In the genomic region with DNA sequence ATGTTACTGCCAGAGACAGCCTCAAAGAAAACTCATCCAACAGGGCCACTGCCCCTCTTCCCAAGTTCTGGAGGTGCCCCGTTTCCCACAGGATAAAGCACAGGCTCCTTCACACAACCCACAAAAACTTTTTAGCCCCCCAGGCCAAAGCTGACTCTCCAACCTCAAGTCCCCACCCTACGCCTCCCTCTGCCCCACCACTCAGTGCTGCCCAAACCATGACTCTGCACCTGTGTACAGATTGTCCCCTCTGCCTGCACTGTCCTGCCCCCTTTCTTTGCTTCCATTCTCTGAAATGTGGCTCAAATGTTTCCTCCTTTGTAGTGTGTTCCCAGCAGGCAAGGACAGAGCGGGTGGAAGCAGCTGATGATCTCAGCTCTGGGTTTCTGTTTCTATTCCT, we compare ENCODE assay signal across 18 cellular contexts.
"Had no signal": no experiment of that assay in that cellular context is flagged by ENCODE, and none has a peak within 500 bp of the region (broad histone marks: within the 10 kb centered on the region; RNA-seq: fewer than 3 reads in every experiment).

No MANE protein-coding gene starts in this region.

- H3K9me3 Mint-ChIP-seq: dendritic cell treated with granulocyte-macrophage colony-stimulating factor and Interleukin-4, amounts not matched to agents 40 ng/mL and 50 ng/mL, for 4 days; natural killer cell treated with Interleukin-12 subunit alpha and Interleukin-12 subunit beta and Interleukin-15 and Interleukin-18, amount 100 ng/mL, for 72 hours; stimulated activated effector memory CD8-positive, alpha-beta T cell treated with anti-CD3 and anti-CD28 coated beads, Interleukin-12 subunit alpha, Interleukin-12 subunit beta, amount 100 ng/mL, for 72 hours had no signal

- H3K36me3 Mint-ChIP-seq: natural killer cell treated with Interleukin-12 subunit alpha and Interleukin-12 subunit beta and Interleukin-15 and Interleukin-18, amount 100 ng/mL, for 72 hours; stimulated activated effector memory CD8-positive, alpha-beta T cell treated with anti-CD3 and anti-CD28 coated beads, Interleukin-12 subunit alpha, Interleukin-12 subunit beta, amount 100 ng/mL, for 72 hours had no signal

- H3K4me1 Mint-ChIP-seq: stimulated activated effector memory CD8-positive, alpha-beta T cell treated with anti-CD3 and anti-CD28 coated beads, Interleukin-12 subunit alpha, Interleukin-12 subunit beta, amount 100 ng/mL, for 72 hours had no signal

- H3K36me3 ChIP-seq: esophagus squamous epithelium, tibial artery, upper lobe of right lung, vagina had no signal

- DNase-seq: esophagus squamous epithelium; foreskin fibroblast; left colon; left ventricle myocardium superior; mesenchymal stem cell; midbrain; occipital lobe; stimulated activated CD4-positive, alpha-beta T cell treated with anti-CD3 and anti-CD28 coated beads, Interleukin-4, amount 100 ng/mL, for 1 hour; stimulated activated CD8-positive, alpha-beta memory T cell treated with anti-CD3 and anti-CD28 coated beads, Interleukin-4, amount 100 ng/mL, for 48 hours; stimulated activated naive CD8-positive, alpha-beta T cell treated with anti-CD3 and anti-CD28 coated beads, Interleukin-15, Interleukin-2, amounts not matched to agents 100 U/mL and 50 U/mL, for 24 hours; tibial artery; upper lobe of right lung had no signal

- H3K27ac Mint-ChIP-seq: dendritic cell treated with granulocyte-macrophage colony-stimulating factor and Interleukin-4, amounts not matched to agents 40 ng/mL and 50 ng/mL, for 4 days; natural killer cell treated with Interleukin-12 subunit alpha and Interleukin-12 subunit beta and Interleukin-15 and Interleukin-18, amount 100 ng/mL, for 72 hours; stimulated activated effector memory CD8-positive, alpha-beta T cell treated with anti-CD3 and anti-CD28 coated beads, Interleukin-12 subunit alpha, Interleukin-12 subunit beta, amount 100 ng/mL, for 72 hours had no signal

- H3K9me3 ChIP-seq: esophagus squamous epithelium, tibial artery, upper lobe of right lung, vagina had no signal

- H3K27me3 ChIP-seq: esophagus squamous epithelium, tibial artery, upper lobe of right lung, vagina had no signal

- H3K4me1 ChIP-seq: esophagus squamous epithelium, tibial artery, upper lobe of right lung, vagina had no signal

- H3K4me3 ChIP-seq: esophagus squamous epithelium, lung, smooth muscle cell, tibial artery, upper lobe of right lung, vagina had no signal

- H3K27ac ChIP-seq: esophagus squamous epithelium, tibial artery, upper lobe of right lung, vagina had no signal

- H3K4me3 Mint-ChIP-seq: dendritic cell treated with granulocyte-macrophage colony-stimulating factor and Interleukin-4, amounts not matched to agents 40 ng/mL and 50 ng/mL, for 4 days; natural killer cell treated with Interleukin-12 subunit alpha and Interleukin-12 subunit beta and Interleukin-15 and Interleukin-18, amount 100 ng/mL, for 72 hours; stimulated activated effector memory CD8-positive, alpha-beta T cell treated with anti-CD3 and anti-CD28 coated beads, Interleukin-12 subunit alpha, Interleukin-12 subunit beta, amount 100 ng/mL, for 72 hours had no signal

- H3K4me2 ChIP-seq: smooth muscle cell had no signal
